Comparison of ENCODE assay signal across 8 cellular contexts in the genomic region with DNA sequence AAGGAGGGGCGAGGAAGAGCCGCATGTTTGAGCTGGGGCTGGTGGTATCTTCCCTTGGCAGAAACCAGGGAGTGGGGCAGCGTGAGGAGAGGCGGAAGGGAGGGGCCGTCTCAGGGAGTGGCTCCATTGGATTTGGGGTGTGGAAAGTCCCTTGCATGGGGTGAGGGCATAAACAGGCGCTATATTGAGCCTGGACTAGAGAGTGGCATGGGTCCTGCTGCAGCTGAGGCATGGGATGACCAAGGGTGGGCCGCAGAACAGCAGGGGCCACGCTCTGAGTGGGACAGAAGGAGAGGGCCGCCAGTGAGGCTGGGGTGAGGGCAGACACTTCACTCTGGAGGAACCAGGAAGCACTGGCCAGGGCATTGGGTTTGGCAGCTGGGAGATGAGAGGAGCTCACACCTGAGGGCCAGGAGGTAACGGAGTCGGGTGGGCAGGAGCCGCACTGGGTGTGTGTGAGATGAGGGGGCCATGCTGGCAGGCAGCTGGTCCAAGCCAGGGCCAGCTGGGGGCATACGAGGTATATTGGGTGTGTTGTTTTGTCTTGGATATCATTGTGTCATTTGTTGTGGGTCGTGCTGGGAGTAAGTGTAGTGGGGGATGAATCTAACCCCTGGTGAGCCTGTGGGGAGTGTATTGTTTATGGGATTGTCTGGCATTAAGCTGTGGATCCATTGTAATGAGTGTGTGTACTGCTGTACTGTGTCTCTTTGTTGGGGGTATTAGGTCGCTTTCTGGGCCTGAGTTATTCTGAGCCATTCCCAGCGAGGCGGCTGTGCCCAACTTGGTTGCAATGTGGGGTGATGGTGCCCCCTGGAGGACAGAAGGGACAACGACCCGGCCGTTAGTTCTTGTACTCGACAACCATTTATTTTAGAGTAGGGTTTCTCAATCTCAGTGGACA. TPM values are rescaled to one million over a fixed set of nuclear protein-coding genes. Genes with fewer than 3 reads are reported as not detected.
DNase-seq lines count a peak whose midpoint lies in the region; ATAC-seq and TF ChIP-seq lines count a peak whose summit lies in the region.
"Not testable (repeated sequence)": the region's sequence is repeated elsewhere in the genome, so short reads cannot be mapped to it uniquely, and the experiment has no call there.

No MANE protein-coding gene starts in this region.

- H2AFZ ChIP-seq in neuronal stem cell (ENCODE audit: low read length) = not testable (repeated sequence)

- not testable (repeated sequence) for H3K9me3 Mint-ChIP-seq in CD4-positive, alpha-beta memory T cell; WTC11

- not testable (repeated sequence) for H3K4ac ChIP-seq in neuronal stem cell (ENCODE audit: low read length)

- H4K8ac ChIP-seq in neuronal stem cell (ENCODE audit: low read depth, low read length) = peak overlapping the region; percentile 65

- POLR2A ChIA-PET in CD4-positive, alpha-beta memory T cell (lab: Charles Lee; ENCODE audit: partially characterized antibody); WTC11 (lab: Charles Lee): not testable (repeated sequence)

- H3K36me3 ChIP-seq in CD4-positive, alpha-beta memory T cell (ENCODE audit: insufficient read depth, low read length) = not testable (repeated sequence)
- H3K36me3 ChIP-seq in neuronal stem cell (replicated peaks in 1 of 2; ENCODE audit: control insufficient read depth in 2 of 2, insufficient read depth in 2 of 2, low read length in 2 of 2) = peaks cover 3 to 13% of the 10 kb centered on the region in 2 donors

- CTCF ChIA-PET in CD4-positive, alpha-beta memory T cell (lab: Charles Lee; ENCODE audit: partially characterized antibody) = interaction anchor here (0.9 kb wide), 1 partner anchor 61 kb away, joined by 3 read pairs; no protein-coding TSS in a partner anchor
- CTCF ChIA-PET in WTC11 (lab: Charles Lee) = interaction anchor here (1.0 to 1.7 kb wide), 6 partner anchors 25 to 162 kb away, joined by 3 to 6 read pairs (median 3); no protein-coding TSS in a partner anchor

- H2BK15ac ChIP-seq in neuronal stem cell (ENCODE audit: low read length) = peak overlapping the region; percentile 67

- peak overlapping the region; percentile 21 for H3K9ac ChIP-seq in neuronal stem cell (ENCODE audit: low read depth, low read length, poor library complexity)

- H2BK120ac ChIP-seq in neuronal stem cell (ENCODE audit: low read depth, low read length) = peak overlapping the region; percentile 72

- H3K18ac ChIP-seq in neuronal stem cell (ENCODE audit: low read length) = peak overlapping the region; percentile 80

- H3K9me3 ChIP-seq in CD4-positive, alpha-beta memory T cell (ENCODE audit: control insufficient read depth in 1 of 2, low read length in 2 of 2); neuronal stem cell (replicated peaks in 1 of 2; ENCODE audit: control insufficient read depth in 2 of 2, insufficient read depth in 1 of 2, low read depth in 1 of 2, low read length in 2 of 2): not testable (repeated sequence)

- H3K14ac ChIP-seq in neuronal stem cell (ENCODE audit: low read length) = peak overlapping the region; percentile 71

- peak; percentile 57 for ATAC-seq in HG03439 (IDR thresholded peaks at IDR 0.05; ENCODE audit: unreplicated experiment)
- peak; percentile 94 for ATAC-seq in WTC11

- peaks cover 4 to 13% (median 11%) of the 10 kb centered on the region in 4 donors for H3K4me1 Mint-ChIP-seq in CD4-positive, alpha-beta memory T cell
- peaks cover 20% of the 10 kb centered on the region for H3K4me1 Mint-ChIP-seq in WTC11

- H3K36me3 Mint-ChIP-seq in CD4-positive, alpha-beta memory T cell = not testable (repeated sequence)
- peaks cover 27% of the 10 kb centered on the region for H3K36me3 Mint-ChIP-seq in WTC11

- H3K27ac Mint-ChIP-seq in CD4-positive, alpha-beta memory T cell = peak overlapping the region in 5 of 7 donors; percentile 12 to 76 (median 68)
- H3K27ac Mint-ChIP-seq in WTC11 = peak overlapping the region; percentile 71

- peak overlapping the region; percentile 58 for H2BK12ac ChIP-seq in neuronal stem cell (ENCODE audit: low read length)

- not testable (repeated sequence) for H3K4me2 ChIP-seq in neuronal stem cell (ENCODE audit: insufficient read depth, low read length, poor library complexity, severe bottlenecking)

- not testable (repeated sequence) for H4K91ac ChIP-seq in neuronal stem cell (ENCODE audit: low read depth, low read length, poor library complexity)

- H3K79me1 ChIP-seq in neuronal stem cell (ENCODE audit: low read depth, low read length) = not testable (repeated sequence)

- peak overlapping the region; percentile 63 for H2AK5ac ChIP-seq in neuronal stem cell (ENCODE audit: low read depth, low read length)

- intact Hi-C loops in CD4-positive, alpha-beta memory T cell (cut with micrococcal nuclease) = loop anchor here (1.0 to 2.0 kb wide), 2 partner anchors 40 to 61 kb away; no protein-coding TSS in a partner anchor

- not testable (repeated sequence) for H3K27ac ChIP-seq in CD4-positive, alpha-beta memory T cell (ENCODE audit: low read depth, low read length); neuronal stem cell (replicated peaks; ENCODE audit: low read length)
- H3K27ac ChIP-seq in angular gyrus (ENCODE audit: low read depth, low read length) = peak overlapping the region; percentile 73

- H3K4me3 ChIP-seq in CD4-positive, alpha-beta memory T cell (ENCODE audit: low read length in 2 of 2); neuronal stem cell (ENCODE audit: low read length in 2 of 2): not testable (repeated sequence)

- peak overlapping the region; percentile 24 for H2BK5ac ChIP-seq in neuronal stem cell (ENCODE audit: low read length)

- peak overlapping the region in 5 of 8 donors; percentile 29 to 71 (median 61) for H3K4me3 Mint-ChIP-seq in CD4-positive, alpha-beta memory T cell
- H3K4me3 Mint-ChIP-seq in WTC11 = not testable (repeated sequence)

- DNase-seq in CD4-positive, alpha-beta memory T cell = peak in 4 of 5 donors; percentile 39 to 53 (median 45)
- peak; percentile 50 for DNase-seq in NCI-H510A treated with DMSO at 0.1 percent for 48 hours (lab: John Stamatoyannopoulos, UW)
- DNase-seq in WTC11 (ENCODE audit: low spot score) = peak; percentile 79
- peak; percentile 72 for DNase-seq in glomerular visceral epithelial cell (ENCODE audit: extremely low spot score)
- peak; percentile 59 for DNase-seq in neuronal stem cell (ENCODE audit: low spot score)
- DNase-seq in stimulated activated CD8-positive, alpha-beta memory T cell treated with anti-CD3 and anti-CD28 coated beads, Interleukin-4, amount 100 ng/mL, for 48 hours = peak; percentile 82

- not testable (repeated sequence) for H3K27me3 ChIP-seq in CD4-positive, alpha-beta memory T cell (ENCODE audit: insufficient read depth, low read length); neuronal stem cell (ENCODE audit: control insufficient read depth in 3 of 3, insufficient read depth in 3 of 3, low read depth in 1 of 3, low read length in 3 of 3)

- WGBS in neuronal stem cell (ENCODE audit: extremely low coverage in 2 of 2, insufficient read length in 2 of 2, insufficient replicate concordance in 1 of 2), 2 donors = no CpG with 5 or more reads among the region's 21 CpGs

- H3K23ac ChIP-seq in neuronal stem cell (ENCODE audit: low read depth, low read length, poor library complexity) = peak overlapping the region; percentile 43

- H3K4me1 ChIP-seq in CD4-positive, alpha-beta memory T cell (ENCODE audit: insufficient read depth, low read length); neuronal stem cell (ENCODE audit: control insufficient read depth in 2 of 2, insufficient read depth in 1 of 2, low read depth in 1 of 2, low read length in 2 of 2): not testable (repeated sequence)

- TF ChIP-seq CTCF in WTC11 (IDR thresholded peaks at IDR 0.05) = peak; percentile 76

- H3K27me3 Mint-ChIP-seq in CD4-positive, alpha-beta memory T cell; WTC11 (ENCODE audit: low read depth): not testable (repeated sequence)

RNA-seq across cellular contexts. Expression of a gene that starts 56.2 kb away (rescaled TPM):
- total RNA-seq in CD4-positive, alpha-beta memory T cell = not detected
- under 1 TPM; 0.04 to 0.23 TPM for polyA plus RNA-seq in CD4-positive, alpha-beta memory T cell
- 49.1 to 66.0 TPM (median 56.6 TPM) in 3 replicates for total RNA-seq in WTC11 (2021)
- 15.0 TPM for polyA plus RNA-seq in neuronal stem cell (2013, experiment 1 of 2)
- polyA plus RNA-seq in neuronal stem cell (2013, experiment 2 of 2) = 15.8 TPM

Comparison
In these comparisons a context has a peak if more than half of its experiments do, and no peak if none do; other contexts are left out.
1. RNA of a gene that starts 56.2 kb away (total RNA-seq): 49.1 to 66.0 TPM in WTC11; not detected in CD4-positive, alpha-beta memory T cell; every median in the first group is over 10 times any median in the second.
2. Peak in every context shown above with its lines, with median percentiles within 50 percentile points of each other: DNase-seq.